ENCODE assay signal across 10 cellular contexts in the genomic region with DNA sequence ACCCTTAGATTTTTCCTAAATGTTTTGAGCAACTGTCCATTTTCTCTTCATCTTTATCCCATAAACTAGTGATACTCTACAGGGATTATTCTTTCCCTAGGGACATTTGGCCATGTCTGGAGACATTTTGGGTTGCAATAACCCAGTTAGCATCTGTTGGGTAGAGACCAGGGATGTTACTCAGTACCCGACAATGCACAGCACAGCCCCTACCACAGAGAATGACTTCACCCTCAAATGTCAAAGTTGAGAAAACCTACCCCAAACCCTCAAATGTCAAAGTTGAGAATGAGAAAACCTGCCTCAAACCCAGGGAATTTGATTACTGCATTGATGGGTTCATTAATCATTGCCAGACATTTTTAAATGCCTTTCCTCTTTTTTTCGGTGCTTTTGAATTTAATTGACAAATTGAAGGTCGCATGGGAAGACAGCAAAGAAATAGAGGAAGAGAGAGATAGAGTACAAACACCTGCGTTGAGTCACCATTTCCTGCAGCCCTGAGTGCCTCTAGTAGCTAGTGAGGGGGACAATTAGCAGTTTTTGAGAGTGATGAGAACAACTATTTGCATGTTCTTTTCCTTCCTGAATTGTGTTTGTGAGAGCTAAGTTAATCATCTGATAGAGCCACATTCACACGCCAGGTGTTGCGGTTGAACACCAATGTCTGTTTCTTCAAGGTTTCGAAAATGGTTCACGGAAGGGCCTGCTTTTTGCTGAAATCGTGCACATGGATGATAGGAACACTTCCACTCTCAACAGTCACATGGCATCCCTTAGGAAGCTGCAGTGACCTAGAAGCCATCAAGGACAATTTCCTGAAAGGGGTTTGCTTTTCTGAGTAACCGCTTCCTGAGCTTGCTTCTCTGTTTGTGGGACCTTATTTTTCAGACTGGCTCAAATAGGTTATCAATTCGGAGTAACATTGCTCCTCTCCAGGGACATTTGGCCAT.
DNase-seq lines count a peak whose midpoint lies in the region; ATAC-seq, FAIRE-seq and TF ChIP-seq lines count a peak whose summit lies in the region.
"Had no signal": no experiment of that assay in that cellular context is flagged by ENCODE, and none has a peak within 500 bp of the region (broad histone marks: within the 10 kb centered on the region; RNA-seq: fewer than 3 reads in every experiment).

No MANE protein-coding gene starts in this region.

- no peak for TF ChIP-seq RAD21 in A549 (conservative IDR thresholded peaks at IDR 0.05 in 1 of 2, IDR thresholded peaks at IDR 0.05 in 1 of 2)

- H3K36me3 ChIP-seq in tibial nerve, result no peaks in the 10 kb centered on the region

- no peaks in the 10 kb centered on the region for H3K27me3 ChIP-seq in tibial nerve

- no peak for DNase-seq in A549 (ENCODE audit: low read depth in 1 of 2, low spot score in 1 of 2)
- no peak for DNase-seq in NOMO-1 treated with dmso at 0.1 percent for 144 hours (lab: John Stamatoyannopoulos, UW; ENCODE audit: unreplicated experiment)
- no peak for DNase-seq in retina
- DNase-seq in HPDE6-E6E7 (ENCODE audit: extremely low spot score), result no peak
- no peak for DNase-seq in tibial nerve (ENCODE audit: low spot score in 2 of 2)
- DNase-seq: activated T-cell treated with anti-CD3 and anti-CD28 coated beads, Interleukin-2, amount 50 U/mL, for 4 hours; Right ventricle myocardium superior had no signal

- H3K4me1 ChIP-seq in A549, result no peaks in the 10 kb centered on the region
- H3K4me1 ChIP-seq in tibial nerve, result no peaks in the 10 kb centered on the region

- H3K4me2 ChIP-seq in A549, result no peak overlapping the region

- H3K27ac ChIP-seq in A549, result no peak overlapping the region
- no peak overlapping the region for H3K27ac ChIP-seq in tibial nerve

- TF ChIP-seq POLR2A in A549 (IDR thresholded peaks at IDR 0.05; ENCODE audit: low read length) (no peak), tibial nerve (IDR thresholded peaks at IDR 0.05) (no peak)

- TF ChIP-seq CTCF in A549 (IDR thresholded peaks at IDR 0.05) (no peak), tibial nerve (IDR thresholded peaks at IDR 0.05) (no peak)

- CTCF ChIA-PET in A549 (lab: Yijun Ruan, JAX), result interaction anchor here (1.2 kb wide), 1 partner anchor 68 kb away, joined by 3 read pairs; no protein-coding TSS in a partner anchor

- ATAC-seq in A549 (no peak), GM19043 (IDR thresholded peaks at IDR 0.05; ENCODE audit: low read depth, unreplicated experiment) (peak; percentile 97), HG02763 (IDR thresholded peaks at IDR 0.05; ENCODE audit: unreplicated experiment) (peak; percentile 96), HG03575 (IDR thresholded peaks at IDR 0.05; ENCODE audit: extremely low read depth, insufficient number of reproducible peaks, low FRiP score, unreplicated experiment) (peak; percentile 98)

- TF ChIP-seq EP300 in A549 (IDR thresholded peaks at IDR 0.05), result no peak
- TF ChIP-seq EP300 in tibial nerve (IDR thresholded peaks at IDR 0.05), result no peak

- 15% methylated on average over 11 of the region's 11 CpGs for WGBS in A549 (ENCODE audit: missing lambda C conversion rate)
- WGBS in tibial nerve, 2 donors, result 83 to 86% methylated on average over 10 to 11 of the region's 11 CpGs

- H3K9me3 ChIP-seq in A549 (no peaks in the 10 kb centered on the region; the same call in 2 of the 3 replicates), tibial nerve (no peaks in the 10 kb centered on the region)

- peak; percentile 83 for FAIRE-seq in A549 (lab: Jason Lieb, UNC)

- POLR2A ChIA-PET in A549 (lab: Yijun Ruan, JAX), result no interaction called here

- H3K4me3 ChIP-seq in A549, result no peak overlapping the region
- no peak overlapping the region for H3K4me3 ChIP-seq in tibial nerve

TF ChIP-seq in A549, 52 proteins besides CTCF, POLR2A, EP300 and RAD21:
- TF ChIP-seq RNF2 (IDR thresholded peaks at IDR 0.05; ENCODE audit: borderline replicate concordance, low read depth) (no peak), HDAC2 (IDR thresholded peaks at IDR 0.05) (no peak), EHF (CRISPR knock-in tag; IDR thresholded peaks at IDR 0.05) (no peak), JUN (IDR thresholded peaks at IDR 0.05) (no peak), PHF8 (IDR thresholded peaks at IDR 0.05; ENCODE audit: borderline replicate concordance, low read depth) (no peak), ZSCAN20 (CRISPR knock-in tag; IDR thresholded peaks at IDR 0.05) (no peak), POLR2AphosphoS2 (conservative IDR thresholded peaks at IDR 0.05; ENCODE audit: low read length) (no peak), RARB (CRISPR knock-in tag; IDR thresholded peaks at IDR 0.05) (no peak), MAZ (IDR thresholded peaks at IDR 0.05; ENCODE audit: borderline replicate concordance, low read depth, low read length) (no peak), CBX2 (IDR thresholded peaks at IDR 0.05; ENCODE audit: borderline replicate concordance, low read depth) (no peak), CHD2 (IDR thresholded peaks at IDR 0.05; ENCODE audit: low read length, partially characterized antibody) (no peak), MAFK (IDR thresholded peaks at IDR 0.05; ENCODE audit: partially characterized antibody) (no peak)
- TF ChIP-seq, protein P1, sequence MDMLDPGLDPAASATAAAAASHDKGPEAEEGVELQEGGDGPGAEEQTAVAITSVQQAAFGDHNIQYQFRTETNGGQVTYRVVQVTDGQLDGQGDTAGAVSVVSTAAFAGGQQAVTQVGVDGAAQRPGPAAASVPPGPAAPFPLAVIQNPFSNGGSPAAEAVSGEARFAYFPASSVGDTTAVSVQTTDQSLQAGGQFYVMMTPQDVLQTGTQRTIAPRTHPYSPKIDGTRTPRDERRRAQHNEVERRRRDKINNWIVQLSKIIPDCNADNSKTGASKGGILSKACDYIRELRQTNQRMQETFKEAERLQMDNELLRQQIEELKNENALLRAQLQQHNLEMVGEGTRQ (IDR thresholded peaks at IDR 0.05), result no peak
- TF ChIP-seq, protein P2, sequence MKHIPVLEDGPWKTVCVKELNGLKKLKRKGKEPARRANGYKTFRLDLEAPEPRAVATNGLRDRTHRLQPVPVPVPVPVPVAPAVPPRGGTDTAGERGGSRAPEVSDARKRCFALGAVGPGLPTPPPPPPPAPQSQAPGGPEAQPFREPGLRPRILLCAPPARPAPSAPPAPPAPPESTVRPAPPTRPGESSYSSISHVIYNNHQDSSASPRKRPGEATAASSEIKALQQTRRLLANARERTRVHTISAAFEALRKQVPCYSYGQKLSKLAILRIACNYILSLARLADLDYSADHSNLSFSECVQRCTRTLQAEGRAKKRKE (CRISPR knock-in tag; IDR thresholded peaks at IDR 0.05; ENCODE audit: low read depth), result no peak
- TF ChIP-seq, protein P3, sequence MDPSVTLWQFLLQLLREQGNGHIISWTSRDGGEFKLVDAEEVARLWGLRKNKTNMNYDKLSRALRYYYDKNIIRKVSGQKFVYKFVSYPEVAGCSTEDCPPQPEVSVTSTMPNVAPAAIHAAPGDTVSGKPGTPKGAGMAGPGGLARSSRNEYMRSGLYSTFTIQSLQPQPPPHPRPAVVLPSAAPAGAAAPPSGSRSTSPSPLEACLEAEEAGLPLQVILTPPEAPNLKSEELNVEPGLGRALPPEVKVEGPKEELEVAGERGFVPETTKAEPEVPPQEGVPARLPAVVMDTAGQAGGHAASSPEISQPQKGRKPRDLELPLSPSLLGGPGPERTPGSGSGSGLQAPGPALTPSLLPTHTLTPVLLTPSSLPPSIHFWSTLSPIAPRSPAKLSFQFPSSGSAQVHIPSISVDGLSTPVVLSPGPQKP (IDR thresholded peaks at IDR 0.05; ENCODE audit: low read depth, low read length), result no peak
TF ChIP-seq in A549: peak in this region for 0.

Comparison
In these comparisons a context has a peak if more than half of its experiments do, and no peak if none do; other contexts are left out.
1. ATAC-seq: peak in GM19043 (single experiment), HG02763 (single experiment) and HG03575 (single experiment); none in A549 (0 of 2).